28 cellular contexts compared by ENCODE assay signal in the genomic region with DNA sequence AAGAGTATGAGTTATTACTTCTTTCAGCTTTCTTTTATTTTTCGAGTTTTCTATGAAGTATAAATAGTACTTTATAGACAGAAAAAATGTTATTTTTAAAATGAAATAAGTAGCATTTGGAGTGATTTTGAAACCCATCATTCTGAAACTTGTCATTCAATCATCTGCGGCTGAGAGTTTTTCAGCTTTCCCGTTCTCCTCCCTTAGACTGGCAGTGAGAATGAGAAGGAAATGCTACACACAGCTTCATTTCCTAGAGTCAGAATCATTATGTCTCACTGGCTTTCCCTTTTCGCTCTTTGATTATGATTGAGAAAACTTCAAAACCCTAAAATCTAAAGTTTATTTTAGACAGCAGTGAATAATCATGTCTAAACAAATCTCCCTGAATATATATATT. TPM values are rescaled to one million over a fixed set of nuclear protein-coding genes. Genes with fewer than 3 reads are reported as not detected.
DNase-seq lines count a peak whose midpoint lies in the region; ATAC-seq and TF ChIP-seq lines count a peak whose summit lies in the region.
"Had no signal": no experiment of that assay in that cellular context is flagged by ENCODE, and none has a peak within 500 bp of the region (broad histone marks: within the 10 kb centered on the region; RNA-seq: fewer than 3 reads in every experiment).

No MANE protein-coding gene starts in this region.

- POLR2A ChIA-PET in activated CD4-positive, alpha-beta memory T cell treated with anti-CD3 and anti-CD28 coated beads for 36 hours (lab: Charles Lee) = interaction anchor here (0.6 to 0.8 kb wide), 2 partner anchors 79 to 124 kb away, joined by 4 to 5 read pairs; no protein-coding TSS in a partner anchor
- POLR2A ChIA-PET in activated CD4-positive, alpha-beta memory T cell treated with anti-CD3 and anti-CD28 coated beads, Interleukin-2, amount 10 ng/mL, durations not matched to agents 7 days and 5 days (lab: Charles Lee) = no interaction called here

- CTCF ChIA-PET in activated CD4-positive, alpha-beta memory T cell treated with anti-CD3 and anti-CD28 coated beads for 36 hours (lab: Charles Lee) = interaction anchor here (0.7 to 4.0 kb wide), 12 partner anchors 9 to 481 kb away, joined by 3 to 69 read pairs (median 4); no protein-coding TSS in a partner anchor
- CTCF ChIA-PET in activated CD4-positive, alpha-beta memory T cell treated with anti-CD3 and anti-CD28 coated beads, Interleukin-2, amount 10 ng/mL, durations not matched to agents 7 days and 5 days (lab: Charles Lee) = interaction anchor here (0.7 to 2.7 kb wide), 9 partner anchors 9 to 805 kb away, joined by 3 to 37 read pairs (median 5); no protein-coding TSS in a partner anchor

- peaks cover 5% of the 10 kb centered on the region for H3K4me1 Mint-ChIP-seq in activated CD4-positive, alpha-beta memory T cell treated with anti-CD3 and anti-CD28 coated beads for 36 hours (ENCODE audit: low read depth)
- peaks cover 6% of the 10 kb centered on the region for H3K4me1 Mint-ChIP-seq in activated CD4-positive, alpha-beta memory T cell treated with anti-CD3 and anti-CD28 coated beads, Interleukin-2, amount 10 ng/mL, durations not matched to agents 7 days and 5 days
- H3K4me1 Mint-ChIP-seq: stimulated activated memory B cell treated with anti-CD40 and anti-IgM and Interleukin-4, amounts not matched to agents 10 μg/mL and 1 μg/mL and 100 μg/mL, for 72 hours had no signal

- no peaks in the 10 kb centered on the region for H3K27me3 ChIP-seq in thoracic aorta (replicated peaks; ENCODE audit: insufficient read depth)
- H3K27me3 ChIP-seq: upper lobe of left lung had no signal

- H3K4me1 ChIP-seq in thoracic aorta (ENCODE audit: control insufficient read depth in 1 of 2, low read depth in 2 of 2) = peaks cover 10 to 28% of the 10 kb centered on the region in 2 donors

- peak; percentile 15 for DNase-seq in activated CD4-positive, alpha-beta memory T cell treated with anti-CD3 and anti-CD28 coated beads for 36 hours
- no peak for DNase-seq in activated CD4-positive, alpha-beta memory T cell treated with anti-CD3 and anti-CD28 coated beads, Interleukin-2, amount 10 ng/mL, durations not matched to agents 7 days and 5 days
- peak; percentile 20 for DNase-seq in cerebellar cortex (ENCODE audit: low spot score)
- no peak for DNase-seq in thoracic aorta (ENCODE audit: low spot score)
- DNase-seq in NCI-H82 treated with DMSO at 0.1 percent for 48 hours (lab: John Stamatoyannopoulos, UW; ENCODE audit: unreplicated experiment) = no peak
- DNase-seq: activated CD4-positive, alpha-beta T cell treated with anti-CD3 and anti-CD28 coated beads, Interleukin-2, amount 50 U/mL, for 4 hours; activated CD4-positive, CD25-positive, alpha-beta regulatory T cell; activated CD8-positive, alpha-beta memory T cell treated with anti-CD3 and anti-CD28 coated beads, Interleukin-2, amount 50 U/mL, for 4 hours; Calu3; DMS79; effector CD4-positive, alpha-beta T cell; GDM1; hippocampal formation; mucosa of descending colon; NCI-H1048; NCI-H2107; NCI-H748 treated with DMSO at 0.1 percent for 48 hours; stimulated activated CD4-positive, alpha-beta T cell treated with anti-CD3 and anti-CD28 coated beads, Interleukin-15, amount 100 ng/mL, for 24 hours; upper lobe of left lung had no signal

- TF ChIP-seq CTCF in thoracic aorta (IDR thresholded peaks at IDR 0.05) = no peak

- no peak overlapping the region for H3K4me3 Mint-ChIP-seq in activated CD4-positive, alpha-beta memory T cell treated with anti-CD3 and anti-CD28 coated beads for 36 hours
- H3K4me3 Mint-ChIP-seq in activated CD4-positive, alpha-beta memory T cell treated with anti-CD3 and anti-CD28 coated beads, Interleukin-2, amount 10 ng/mL, durations not matched to agents 7 days and 5 days = no peak overlapping the region
- H3K4me3 Mint-ChIP-seq: activated naive CD8-positive, alpha-beta T cell; nephron; stimulated activated memory B cell treated with anti-CD40 and anti-IgM and Interleukin-4, amounts not matched to agents 10 μg/mL and 1 μg/mL and 100 μg/mL, for 72 hours had no signal

- peak overlapping the region; percentile 29 for H3K4me3 ChIP-seq in thoracic aorta
- H3K4me3 ChIP-seq: K562, lung, mucosa of descending colon, upper lobe of left lung had no signal

- ATAC-seq in GM21717 (IDR thresholded peaks at IDR 0.05; ENCODE audit: unreplicated experiment) (peak; percentile 61), thoracic aorta (ENCODE audit: insufficient number of reproducible peaks, low FRiP score, low read depth) (no peak), HG03196 (IDR thresholded peaks at IDR 0.05; ENCODE audit: unreplicated experiment) (no peak), GM18517 (IDR thresholded peaks at IDR 0.05; ENCODE audit: unreplicated experiment) (no peak)
- ATAC-seq: K562; mucosa of descending colon; stimulated activated memory B cell treated with anti-CD40 and anti-IgM and Interleukin-4, amounts not matched to agents 10 μg/mL and 1 μg/mL and 100 μg/mL, for 72 hours had no signal

- peaks cover 3% of the 10 kb centered on the region for H3K27me3 Mint-ChIP-seq in activated CD4-positive, alpha-beta memory T cell treated with anti-CD3 and anti-CD28 coated beads for 36 hours
- H3K27me3 Mint-ChIP-seq in activated CD4-positive, alpha-beta memory T cell treated with anti-CD3 and anti-CD28 coated beads, Interleukin-2, amount 10 ng/mL, durations not matched to agents 7 days and 5 days = peaks cover 11% of the 10 kb centered on the region
- H3K27me3 Mint-ChIP-seq: stimulated activated memory B cell treated with anti-CD40 and anti-IgM and Interleukin-4, amounts not matched to agents 10 μg/mL and 1 μg/mL and 100 μg/mL, for 72 hours had no signal

- no peaks in the 10 kb centered on the region for H3K36me3 ChIP-seq in thoracic aorta
- H3K36me3 ChIP-seq: upper lobe of left lung had no signal

- H3K9me3 Mint-ChIP-seq in activated CD4-positive, alpha-beta memory T cell treated with anti-CD3 and anti-CD28 coated beads for 36 hours = no peaks in the 10 kb centered on the region
- H3K9me3 Mint-ChIP-seq in activated CD4-positive, alpha-beta memory T cell treated with anti-CD3 and anti-CD28 coated beads, Interleukin-2, amount 10 ng/mL, durations not matched to agents 7 days and 5 days = no peaks in the 10 kb centered on the region
- H3K9me3 Mint-ChIP-seq: HFFc6; nephron; stimulated activated memory B cell treated with anti-CD40 and anti-IgM and Interleukin-4, amounts not matched to agents 10 μg/mL and 1 μg/mL and 100 μg/mL, for 72 hours had no signal

- intact Hi-C loops in activated CD4-positive, alpha-beta memory T cell treated with anti-CD3 and anti-CD28 coated beads for 36 hours (cut with micrococcal nuclease) = loop anchor here (1.0 kb wide), 2 partner anchors 93 to 284 kb away; no protein-coding TSS in a partner anchor

- H3K36me3 Mint-ChIP-seq in activated CD4-positive, alpha-beta memory T cell treated with anti-CD3 and anti-CD28 coated beads for 36 hours = no peaks in the 10 kb centered on the region
- no peaks in the 10 kb centered on the region for H3K36me3 Mint-ChIP-seq in activated CD4-positive, alpha-beta memory T cell treated with anti-CD3 and anti-CD28 coated beads, Interleukin-2, amount 10 ng/mL, durations not matched to agents 7 days and 5 days (ENCODE audit: low read depth)
- H3K36me3 Mint-ChIP-seq: activated naive CD8-positive, alpha-beta T cell; stimulated activated memory B cell treated with anti-CD40 and anti-IgM and Interleukin-4, amounts not matched to agents 10 μg/mL and 1 μg/mL and 100 μg/mL, for 72 hours had no signal

- H3K27ac ChIP-seq in thoracic aorta = no peak overlapping the region
- H3K27ac ChIP-seq: upper lobe of left lung had no signal

- H3K27ac Mint-ChIP-seq in activated CD4-positive, alpha-beta memory T cell treated with anti-CD3 and anti-CD28 coated beads for 36 hours = no peak overlapping the region
- no peak overlapping the region for H3K27ac Mint-ChIP-seq in activated CD4-positive, alpha-beta memory T cell treated with anti-CD3 and anti-CD28 coated beads, Interleukin-2, amount 10 ng/mL, durations not matched to agents 7 days and 5 days
- H3K27ac Mint-ChIP-seq: activated naive CD8-positive, alpha-beta T cell; nephron; stimulated activated memory B cell treated with anti-CD40 and anti-IgM and Interleukin-4, amounts not matched to agents 10 μg/mL and 1 μg/mL and 100 μg/mL, for 72 hours had no signal

- no peaks in the 10 kb centered on the region for H3K9me3 ChIP-seq in thoracic aorta
- H3K9me3 ChIP-seq: mucosa of descending colon, upper lobe of left lung had no signal

RNA-seq across cellular contexts. Expression of a gene that starts 33.7 kb away (rescaled TPM):
- total RNA-seq in activated CD4-positive, alpha-beta memory T cell treated with anti-CD3 and anti-CD28 coated beads for 36 hours = 10 to 100 TPM; 30.4 to 31.4 TPM
- 10 to 100 TPM; 10.1 to 13.2 TPM for total RNA-seq in activated CD4-positive, alpha-beta memory T cell treated with anti-CD3 and anti-CD28 coated beads, Interleukin-2, amount 10 ng/mL, durations not matched to agents 7 days and 5 days
- 10 to 100 TPM; 15.8 to 78.2 TPM for total RNA-seq in thoracic aorta

Comparison
In these comparisons a context has a peak if more than half of its experiments do, and no peak if none do; other contexts are left out.
1. DNase-seq: peak in activated CD4-positive, alpha-beta memory T cell treated with anti-CD3 and anti-CD28 coated beads for 36 hours (single experiment) and cerebellar cortex (single experiment); none in activated CD4-positive, alpha-beta memory T cell treated with anti-CD3 and anti-CD28 coated beads, Interleukin-2, amount 10 ng/mL, durations not matched to agents 7 days and 5 days (single experiment), thoracic aorta (single experiment) and NCI-H82 treated with DMSO at 0.1 percent for 48 hours (single experiment).